In the genomic region with DNA sequence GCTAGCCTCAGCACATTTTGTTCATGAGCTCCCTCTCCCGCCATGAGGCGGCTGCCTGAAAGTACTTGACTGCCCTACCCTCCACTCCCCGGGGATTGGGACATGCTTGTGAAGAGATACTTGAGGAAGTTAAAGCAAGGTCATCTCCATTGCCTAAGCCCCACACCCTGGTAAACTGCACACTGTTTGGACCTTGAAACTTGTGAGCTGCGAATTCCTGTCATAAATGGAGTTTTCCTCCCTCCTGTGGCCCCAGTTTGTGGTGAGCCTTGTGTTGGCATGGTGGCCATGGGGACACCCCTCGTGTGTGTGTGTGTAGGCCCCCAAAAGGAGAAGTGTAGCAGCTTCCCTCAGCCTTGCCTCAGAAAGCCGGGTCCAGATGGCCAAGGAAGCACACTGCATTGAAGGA, we compare ENCODE assay signal across 8 cellular contexts.
DNase-seq lines count a peak whose midpoint lies in the region; ATAC-seq, FAIRE-seq and TF ChIP-seq lines count a peak whose summit lies in the region.
"Had no signal": no experiment of that assay in that cellular context is flagged by ENCODE, and none has a peak within 500 bp of the region (broad histone marks: within the 10 kb centered on the region; RNA-seq: fewer than 3 reads in every experiment).

No MANE protein-coding gene starts in this region.

- no peak overlapping the region; the same call in 1 of the 2 replicates for H4K8ac ChIP-seq in H1 (ENCODE audit: extremely low read depth, insufficient read depth, low read length)

- H2BK15ac ChIP-seq in H1 (ENCODE audit: low read length): 0 out of 2 replicates have a peak overlapping the region, but pooled peaks have one; percentile 46

- no peaks in the 10 kb centered on the region; the same call in 1 of the 2 replicates for H3K23me2 ChIP-seq in H1 (ENCODE audit: low read depth, low read length)

- no peak for TF ChIP-seq RAD21 in H1 (IDR thresholded peaks at IDR 0.05 in 1 of 2, conservative IDR thresholded peaks at IDR 0.05 in 1 of 2; ENCODE audit: low read depth in 2 of 2, low read length in 2 of 2)

- 94% methylated on average over 6 of the region's 6 CpGs; no CpG with 5 or more reads in 1 of the 2 experiments for WGBS in H1 (ENCODE audit: extremely low coverage in 1 of 2, insufficient coverage in 1 of 2, insufficient read length in 1 of 2, insufficient replicate concordance in 2 of 2, low coverage in 1 of 2, low lambda C conversion rate in 2 of 2, missing lambda C conversion rate in 1 of 2), 2 experiments
- WGBS in upper lobe of left lung, 2 donors: 42 to 64% methylated on average over 4 to 6 of the region's 6 CpGs

- POLR2A ChIA-PET in H1 (lab: Charles Lee; ENCODE audit: partially characterized antibody): no interaction called here

- no peak for FAIRE-seq in H1 (lab: Jason Lieb, UNC)

- no peak for TF ChIP-seq POLR2A in H1 (IDR thresholded peaks at IDR 0.05; ENCODE audit: control extremely low read depth in 1 of 2, low read depth in 2 of 2, low read length in 2 of 2)
- TF ChIP-seq POLR2A in upper lobe of left lung (IDR thresholded peaks at IDR 0.05): peak in 1 of 4 donors; percentile 67

- H3K36me3 Mint-ChIP-seq in glutamatergic neuron (ENCODE audit: unreplicated experiment): no peaks in the 10 kb centered on the region

- no peak overlapping the region for H3K14ac ChIP-seq in H1 (ENCODE audit: insufficient read length)

- TF ChIP-seq EP300 in H1 (IDR thresholded peaks at IDR 0.05; ENCODE audit: borderline replicate concordance in 1 of 2, low read depth in 2 of 2, low read length in 2 of 2) (no peak), upper lobe of left lung (IDR thresholded peaks at IDR 0.05) (peak in 2 of 4 donors; percentile 31 to 77)

- H2BK5ac ChIP-seq in H1 (ENCODE audit: low read depth, low read length): no peak overlapping the region

- no peaks in the 10 kb centered on the region for H3K27me3 ChIP-seq in H1 (replicated peaks in 1 of 4; ENCODE audit: control insufficient read depth in 3 of 4, extremely low read depth in 1 of 4, insufficient read depth in 3 of 4, low read length in 3 of 4)
- no peaks in the 10 kb centered on the region for H3K27me3 ChIP-seq in upper lobe of left lung

- DNase-seq in NCI-H69 (lab: John Stamatoyannopoulos, UW): peak; percentile 39
- DNase-seq in H1 (ENCODE audit: low read depth in 1 of 2, low spot score in 2 of 2): no peak
- peak; percentile 52 for DNase-seq in mucosa of gallbladder (ENCODE audit: low spot score)
- DNase-seq in upper lobe of left lung: peak in 1 of 2 donors; percentile 94
- no peak for DNase-seq in A172 (ENCODE audit: low spot score)
- DNase-seq in glutamatergic neuron: no peak

- no peak for TF ChIP-seq CTCF in H1 (IDR thresholded peaks at IDR 0.05; ENCODE audit: control extremely low read depth in 1 of 3, insufficient read depth in 1 of 3, low read depth in 1 of 3, low read length in 3 of 3)
- TF ChIP-seq CTCF in upper lobe of left lung (IDR thresholded peaks at IDR 0.05): peak in 1 of 6 experiments; percentile 18
- TF ChIP-seq CTCF in glutamatergic neuron (IDR thresholded peaks at IDR 0.05; ENCODE audit: partially characterized antibody, unreplicated experiment): no peak

- ATAC-seq in upper lobe of left lung (ENCODE audit: low FRiP score in 2 of 2) (peak; percentile 88 to 92), GM21447 (IDR thresholded peaks at IDR 0.05; ENCODE audit: unreplicated experiment) (no peak)
- ATAC-seq: Panc1 had no signal

- H3K9me3 ChIP-seq in H1 (ENCODE audit: insufficient read depth in 2 of 2, low read depth in 1 of 2, low read length in 1 of 2) (no peaks in the 10 kb centered on the region), upper lobe of left lung (no peaks in the 10 kb centered on the region)

- H3K27ac ChIP-seq in H1 (ENCODE audit: low read depth, low read length): no peak overlapping the region
- H3K27ac ChIP-seq in upper lobe of left lung: peak overlapping the region; percentile 62 to 86 (median 67)

- H3K4me3 Mint-ChIP-seq in glutamatergic neuron (ENCODE audit: unreplicated experiment): no peak overlapping the region

- H3K23ac ChIP-seq in H1 (ENCODE audit: insufficient read length): no peak overlapping the region

- H3K18ac ChIP-seq in H1 (ENCODE audit: extremely low read depth, low read length): no peak overlapping the region

- 0 out of 2 replicates have a peak overlapping the region, but pooled peaks have one; percentile 52 for H2BK12ac ChIP-seq in H1 (ENCODE audit: low read depth, low read length)

- H2BK120ac ChIP-seq in H1 (replicated peaks; ENCODE audit: low read depth, low read length): no peak overlapping the region

- no peak overlapping the region for H3K4me2 ChIP-seq in H1 (ENCODE audit: insufficient read depth in 1 of 2, low read depth in 2 of 2, low read length in 2 of 2)

- CTCF ChIA-PET in H1 (lab: Charles Lee; ENCODE audit: partially characterized antibody): interaction anchor here (0.5 to 1.2 kb wide), 3 partner anchors 52 to 98 kb away, joined by 3 to 4 read pairs (median 3); no protein-coding TSS in a partner anchor

- no peak overlapping the region for H2AFZ ChIP-seq in H1 (ENCODE audit: low read length)

- H3K4ac ChIP-seq in H1 (replicated peaks; ENCODE audit: insufficient read length, low read depth, low read length): no peak overlapping the region

- no peaks in the 10 kb centered on the region for H4K20me1 ChIP-seq in H1 (replicated peaks in 1 of 2; ENCODE audit: control insufficient read depth in 1 of 2, insufficient read depth in 2 of 2, low read length in 2 of 2)

- H3K56ac ChIP-seq in H1 (replicated peaks; ENCODE audit: insufficient read length, low read depth, low read length): no peak overlapping the region

- H3K79me2 ChIP-seq in H1 (ENCODE audit: control insufficient read depth in 1 of 2, insufficient read depth in 2 of 2, low read length in 2 of 2): no peaks in the 10 kb centered on the region

- H3K9me3 Mint-ChIP-seq in glutamatergic neuron (ENCODE audit: unreplicated experiment): peaks cover 2% of the 10 kb centered on the region

- H3K4me1 Mint-ChIP-seq in glutamatergic neuron (ENCODE audit: low read depth, unreplicated experiment): peaks cover 38% of the 10 kb centered on the region

- H2BK20ac ChIP-seq in H1 (ENCODE audit: low read length): no peak overlapping the region

- H3K4me3 ChIP-seq in H1 (ENCODE audit: extremely low read depth in 1 of 4, insufficient read depth in 2 of 4, low read depth in 3 of 4, low read length in 4 of 4): no peak overlapping the region
- H3K4me3 ChIP-seq in upper lobe of left lung: no peak overlapping the region

- no peak overlapping the region for H3K27ac Mint-ChIP-seq in glutamatergic neuron (ENCODE audit: unreplicated experiment)

- H3K4me1 ChIP-seq in H1 (replicated peaks in 1 of 4; ENCODE audit: control insufficient read depth in 3 of 4, insufficient read depth in 4 of 4, low read length in 3 of 4): peaks cover 3 to 10% (median 4%) of the 10 kb centered on the region in 4 experiments
- H3K4me1 ChIP-seq in upper lobe of left lung: peaks cover 47 to 70% (median 59%) of the 10 kb centered on the region in 4 donors

- H2AK5ac ChIP-seq in H1 (ENCODE audit: low read depth, low read length): peak overlapping the region; percentile 68; the same call in 1 of the 2 replicates

- no peaks in the 10 kb centered on the region for H3K27me3 Mint-ChIP-seq in glutamatergic neuron (ENCODE audit: unreplicated experiment)

- no peaks in the 10 kb centered on the region for H3K36me3 ChIP-seq in H1 (ENCODE audit: control insufficient read depth in 2 of 4, insufficient read depth in 4 of 4, low read length in 3 of 4)
- no peaks in the 10 kb centered on the region for H3K36me3 ChIP-seq in upper lobe of left lung

- H3K79me1 ChIP-seq in H1 (ENCODE audit: low read depth, low read length): no peaks in the 10 kb centered on the region

- no peak overlapping the region for H4K5ac ChIP-seq in H1 (ENCODE audit: insufficient read length, low read depth, low read length)

- H4K91ac ChIP-seq in H1 (replicated peaks; ENCODE audit: insufficient read length, low read length): peak overlapping the region; percentile 36

- no peak overlapping the region for H3K9ac ChIP-seq in H1 (replicated peaks in 1 of 4; ENCODE audit: extremely low read depth in 1 of 4, low read depth in 3 of 4, low read length in 3 of 4)

TF ChIP-seq in H1, 55 proteins besides CTCF, POLR2A, EP300 and RAD21 (continues in another document):
- TF ChIP-seq RFX5 (IDR thresholded peaks at IDR 0.05; ENCODE audit: borderline replicate concordance, low read depth, low read length) (no peak), TCF12 (IDR thresholded peaks at IDR 0.05; ENCODE audit: low read depth, low read length) (no peak), ZNF274 (IDR thresholded peaks at IDR 0.05; ENCODE audit: borderline replicate concordance, extremely low read depth, low read length) (no peak), SIN3A (conservative IDR thresholded peaks at IDR 0.05 in 1 of 2, IDR thresholded peaks at IDR 0.05 in 1 of 2; ENCODE audit: low read depth in 1 of 2, low read length in 2 of 2) (no peak), CEBPB (IDR thresholded peaks at IDR 0.05; ENCODE audit: low read depth, low read length) (no peak), BCL11A (IDR thresholded peaks at IDR 0.05; ENCODE audit: low read depth in 2 of 2, low read length in 2 of 2) (no peak)
- TF ChIP-seq, protein P1, sequence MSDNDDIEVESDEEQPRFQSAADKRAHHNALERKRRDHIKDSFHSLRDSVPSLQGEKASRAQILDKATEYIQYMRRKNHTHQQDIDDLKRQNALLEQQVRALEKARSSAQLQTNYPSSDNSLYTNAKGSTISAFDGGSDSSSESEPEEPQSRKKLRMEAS (IDR thresholded peaks at IDR 0.05): no peak

Comparison
In these comparisons a context has a peak if more than half of its experiments do, and no peak if none do; other contexts are left out.
1. DNase-seq: peak in NCI-H69 (single experiment) and mucosa of gallbladder (single experiment); none in H1 (0 of 2), A172 (single experiment) and glutamatergic neuron (single experiment).